In genomic region chr13:99902657-99903056, GRCh38 we compare ENCODE assay signal across 19 cellular contexts.
DNase-seq lines count a peak whose midpoint lies in the region; ATAC-seq, FAIRE-seq and TF ChIP-seq lines count a peak whose summit lies in the region.
"Had no signal": no experiment of that assay in that cellular context is flagged by ENCODE, and none has a peak within 500 bp of the region (broad histone marks: within the 10 kb centered on the region; RNA-seq: fewer than 3 reads in every experiment).

No MANE protein-coding gene starts in this region.

- no peak for DNase-seq in H54 (ENCODE audit: insufficient read length, low spot score)
- DNase-seq in SK-N-MC (ENCODE audit: low read depth, low spot score) = no peak
- no peak for DNase-seq in mesothelial cell of epicardium (ENCODE audit: low spot score in 2 of 2, unreplicated experiment in 2 of 2)
- no peak for DNase-seq in neural progenitor cell (ENCODE audit: low spot score)
- no peak for DNase-seq in RKO (ENCODE audit: low spot score)
- DNase-seq in NCI-H1417 (lab: John Stamatoyannopoulos, UW) = no peak
- no peak for DNase-seq in NCI-H82 (lab: John Stamatoyannopoulos, UW)
- DNase-seq: CD4-positive, CD25-positive, alpha-beta regulatory T cell; CD8-positive, alpha-beta memory T cell; COR-L47; GDM1; H9 had no signal

- H3K79me2 ChIP-seq in neural progenitor cell (ENCODE audit: low read depth) = no peaks in the 10 kb centered on the region

- H3K27ac ChIP-seq in SK-N-MC (peak overlapping the region; percentile 92), neural progenitor cell (no peak overlapping the region)
- H3K27ac ChIP-seq: BLaER1 treated with 17β-estradiol and CSF1 and Interleukin-3, amounts not matched to agents 10 nM and 100 nM had no signal

- H3K27ac Mint-ChIP-seq in mesothelial cell of epicardium = peak overlapping the region; percentile 78
- H3K27ac Mint-ChIP-seq in neural progenitor cell = peak overlapping the region; percentile 94
- no peak overlapping the region for H3K27ac Mint-ChIP-seq in stimulated activated memory B cell treated with anti-CD40 and anti-IgM and Interleukin-4, amounts not matched to agents 10 μg/mL and 1 μg/mL and 100 μg/mL, for 72 hours
- H3K27ac Mint-ChIP-seq: B cell; CD4-positive, CD25-positive, alpha-beta regulatory T cell; CD8-positive, alpha-beta memory T cell; GM23338 had no signal

- H3K27me3 Mint-ChIP-seq in mesothelial cell of epicardium (ENCODE audit: low read depth) (peaks cover 15% of the 10 kb centered on the region), neural progenitor cell (ENCODE audit: insufficient read depth, low read depth) (peaks cover 4% of the 10 kb centered on the region)
- H3K27me3 Mint-ChIP-seq in stimulated activated memory B cell treated with anti-CD40 and anti-IgM and Interleukin-4, amounts not matched to agents 10 μg/mL and 1 μg/mL and 100 μg/mL, for 72 hours = peaks cover 61% of the 10 kb centered on the region

- TF ChIP-seq POLR2A in H54 (IDR thresholded peaks at IDR 0.05; ENCODE audit: low read depth, low read length) = no peak

- no peaks in the 10 kb centered on the region for H3K9me3 ChIP-seq in SK-N-MC (ENCODE audit: low read depth, low read length)
- no peaks in the 10 kb centered on the region for H3K9me3 ChIP-seq in neural progenitor cell (ENCODE audit: low read depth)
- H3K9me3 ChIP-seq: BLaER1 treated with 17β-estradiol and CSF1 and Interleukin-3, amounts not matched to agents 10 nM and 100 nM had no signal

- H3K4me3 Mint-ChIP-seq in mesothelial cell of epicardium (no peak overlapping the region), neural progenitor cell (no peak overlapping the region)
- H3K4me3 Mint-ChIP-seq in stimulated activated memory B cell treated with anti-CD40 and anti-IgM and Interleukin-4, amounts not matched to agents 10 μg/mL and 1 μg/mL and 100 μg/mL, for 72 hours = no peak overlapping the region
- H3K4me3 Mint-ChIP-seq: B cell; CD4-positive, CD25-positive, alpha-beta regulatory T cell; CD8-positive, alpha-beta memory T cell; GM23338; H9 had no signal

- peak overlapping the region; percentile 32 for H3K9ac ChIP-seq in SK-N-MC (ENCODE audit: insufficient read length)
- H3K9ac ChIP-seq in neural progenitor cell = no peak overlapping the region
- H3K9ac ChIP-seq: BLaER1 treated with 17β-estradiol and CSF1 and Interleukin-3, amounts not matched to agents 10 nM and 100 nM had no signal

- peaks cover 47% of the 10 kb centered on the region for H3K4me1 ChIP-seq in neural progenitor cell

- no peaks in the 10 kb centered on the region for H3K27me3 ChIP-seq in neural progenitor cell

- TF ChIP-seq CTCF in mesothelial cell of epicardium (IDR thresholded peaks at IDR 0.05; ENCODE audit: unreplicated experiment) (no peak), neural progenitor cell (IDR thresholded peaks at IDR 0.05) (no peak)

- H3K36me3 Mint-ChIP-seq in mesothelial cell of epicardium (no peaks in the 10 kb centered on the region), neural progenitor cell (peaks cover 12% of the 10 kb centered on the region)
- no peaks in the 10 kb centered on the region for H3K36me3 Mint-ChIP-seq in stimulated activated memory B cell treated with anti-CD40 and anti-IgM and Interleukin-4, amounts not matched to agents 10 μg/mL and 1 μg/mL and 100 μg/mL, for 72 hours

- H3K4me2 ChIP-seq in neural progenitor cell = no peak overlapping the region
- H3K4me2 ChIP-seq: BLaER1 treated with 17β-estradiol and CSF1 and Interleukin-3, amounts not matched to agents 10 nM and 100 nM; GM23338 had no signal

- no peaks in the 10 kb centered on the region for H4K20me1 ChIP-seq in neural progenitor cell (ENCODE audit: low read depth)
- H4K20me1 ChIP-seq: BLaER1 treated with 17β-estradiol and CSF1 and Interleukin-3, amounts not matched to agents 10 nM and 100 nM had no signal

- H2AFZ ChIP-seq in neural progenitor cell (replicated peaks) = no peak overlapping the region
- H2AFZ ChIP-seq: GM23338 had no signal

- H3K4me1 Mint-ChIP-seq in mesothelial cell of epicardium (peaks cover 31% of the 10 kb centered on the region), neural progenitor cell (peaks cover 78% of the 10 kb centered on the region)
- no peaks in the 10 kb centered on the region for H3K4me1 Mint-ChIP-seq in stimulated activated memory B cell treated with anti-CD40 and anti-IgM and Interleukin-4, amounts not matched to agents 10 μg/mL and 1 μg/mL and 100 μg/mL, for 72 hours
- H3K4me1 Mint-ChIP-seq: B cell had no signal

- H3K9me3 Mint-ChIP-seq in mesothelial cell of epicardium = no peaks in the 10 kb centered on the region
- no peaks in the 10 kb centered on the region for H3K9me3 Mint-ChIP-seq in neural progenitor cell
- H3K9me3 Mint-ChIP-seq in stimulated activated memory B cell treated with anti-CD40 and anti-IgM and Interleukin-4, amounts not matched to agents 10 μg/mL and 1 μg/mL and 100 μg/mL, for 72 hours = no peaks in the 10 kb centered on the region
- H3K9me3 Mint-ChIP-seq: CD8-positive, alpha-beta memory T cell; GM23338; H9 had no signal

- ATAC-seq in stimulated activated memory B cell treated with anti-CD40 and anti-IgM and Interleukin-4, amounts not matched to agents 10 μg/mL and 1 μg/mL and 100 μg/mL, for 72 hours = no peak
- ATAC-seq: GM23338 had no signal

- H3K4me3 ChIP-seq in SK-N-MC = peak overlapping the region; percentile 69
- no peak overlapping the region for H3K4me3 ChIP-seq in neural progenitor cell
- H3K4me3 ChIP-seq: BLaER1 treated with 17β-estradiol and CSF1 and Interleukin-3, amounts not matched to agents 10 nM and 100 nM; GM23338 had no signal

- H3K36me3 ChIP-seq in SK-N-MC (ENCODE audit: insufficient read depth, low read length) (no peaks in the 10 kb centered on the region), neural progenitor cell (no peaks in the 10 kb centered on the region)
- H3K36me3 ChIP-seq: BLaER1 treated with 17β-estradiol and CSF1 and Interleukin-3, amounts not matched to agents 10 nM and 100 nM had no signal

- FAIRE-seq in H54 (lab: Jason Lieb, UNC) = peak; percentile 48
- FAIRE-seq: D721Med, GM12892, GM18507 had no signal

- H3F3A ChIP-seq in neural progenitor cell (ENCODE audit: low read depth) = peaks cover 26% of the 10 kb centered on the region
